ENCODE assay signal across 7 cellular contexts in the genomic region with DNA sequence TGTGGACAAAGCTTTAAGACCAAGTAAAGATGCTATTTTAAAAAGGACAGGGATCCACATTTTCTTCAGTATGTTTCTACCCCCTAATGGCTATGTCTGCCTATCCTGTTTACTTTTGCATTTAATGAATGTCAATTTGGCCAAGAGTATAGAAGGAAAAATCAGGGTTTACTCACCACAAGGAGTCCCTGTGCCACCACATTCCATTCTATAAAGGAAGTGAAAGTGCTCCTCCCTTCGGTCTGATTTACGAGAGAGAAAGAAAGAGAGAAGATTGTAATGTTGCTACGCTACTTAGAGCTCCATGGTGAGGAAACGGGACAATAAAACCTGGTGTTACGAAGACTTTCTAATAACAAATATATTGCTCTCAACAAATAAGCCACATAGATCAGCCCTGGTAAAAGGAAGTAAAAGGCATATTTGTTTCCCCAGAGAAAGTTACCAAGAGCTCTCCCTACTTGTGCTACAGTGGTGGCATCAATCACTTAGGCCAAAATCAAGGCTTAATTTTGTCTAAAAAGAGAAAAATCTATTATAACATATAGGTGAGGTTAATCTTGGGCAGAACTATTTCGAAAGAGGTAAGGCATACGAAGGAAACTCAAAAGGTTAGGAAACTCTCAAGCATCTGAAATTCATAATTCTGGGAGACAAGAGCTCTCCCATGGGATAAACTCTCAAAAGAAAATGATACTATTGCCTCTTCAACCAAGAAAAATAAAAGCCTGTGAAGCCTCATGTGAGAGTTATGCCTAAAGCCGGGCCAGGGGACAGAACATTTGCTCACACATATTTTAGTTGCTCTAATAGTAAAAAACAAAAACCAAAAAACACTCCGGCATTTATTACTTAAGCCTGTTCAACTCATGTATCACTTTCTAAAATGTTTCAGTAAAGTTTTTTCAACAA. TPM values are rescaled to one million over a fixed set of nuclear protein-coding genes. Genes with fewer than 3 reads are reported as not detected.
A peak's percentile ranks its signal among the peaks of the same experiment; 100 is the strongest.
DNase-seq lines count a peak whose midpoint lies in the region; ATAC-seq, FAIRE-seq and TF ChIP-seq lines count a peak whose summit lies in the region.

No MANE protein-coding gene starts in this region.

- no peak overlapping the region for H2BK120ac ChIP-seq in neuronal stem cell (ENCODE audit: low read depth, low read length)

- peak overlapping the region; percentile 3 for H2AFZ ChIP-seq in neuronal stem cell (ENCODE audit: low read length)

- H3K4me3 ChIP-seq in Panc1 (ENCODE audit: low read depth in 2 of 2, low read length in 2 of 2): no peak overlapping the region
- no peak overlapping the region for H3K4me3 ChIP-seq in neuronal stem cell (ENCODE audit: low read length in 2 of 2)

- DNase-seq in GM18507 (ENCODE audit: extremely low spot score, insufficient read length, low read depth) (no peak), Panc1 (ENCODE audit: low read depth, low spot score) (no peak), fibroblast of peridontal ligament (ENCODE audit: extremely low read depth) (peak; percentile 89), neuronal stem cell (ENCODE audit: low spot score) (peak; percentile 39)
- no peak for DNase-seq in activated naive CD4-positive, alpha-beta T cell treated with anti-CD3 and anti-CD28 coated beads, Interleukin-2, amount 10 ng/mL, durations not matched to agents 7 days and 5 days

- H3K9me3 ChIP-seq in Panc1 (ENCODE audit: control insufficient read depth, insufficient read depth, low read depth, low read length) (no peaks in the 10 kb centered on the region), neuronal stem cell (replicated peaks in 1 of 2; ENCODE audit: control insufficient read depth in 2 of 2, insufficient read depth in 1 of 2, low read depth in 1 of 2, low read length in 2 of 2) (no peaks in the 10 kb centered on the region)

- no peaks in the 10 kb centered on the region for H3K27me3 ChIP-seq in Panc1 (ENCODE audit: control insufficient read depth, insufficient read depth, low read length)
- H3K27me3 ChIP-seq in neuronal stem cell (ENCODE audit: control insufficient read depth in 3 of 3, insufficient read depth in 3 of 3, low read depth in 1 of 3, low read length in 3 of 3): no peaks in the 10 kb centered on the region

- no CpG with 5 or more reads among the region's 9 CpGs for WGBS in neuronal stem cell (ENCODE audit: extremely low coverage in 2 of 2, insufficient read length in 2 of 2, insufficient replicate concordance in 1 of 2), 2 donors

- H4K8ac ChIP-seq in neuronal stem cell (ENCODE audit: low read depth, low read length): no peak overlapping the region

- no peak overlapping the region for H3K4me2 ChIP-seq in neuronal stem cell (ENCODE audit: insufficient read depth, low read length, poor library complexity, severe bottlenecking)

- intact Hi-C loops in Panc1 (cut with micrococcal nuclease; ENCODE audit: unreplicated experiment): no loop called here

- TF ChIP-seq CTCF in Panc1 (IDR thresholded peaks at IDR 0.05): no peak; the same call in 1 of the 2 replicates

- CTCF ChIA-PET in Panc1 (lab: Charles Lee): interaction anchor here (0.5 kb wide), 1 partner anchor 24 kb away, joined by 4 read pairs; no protein-coding TSS in a partner anchor
- CTCF ChIA-PET in activated naive CD4-positive, alpha-beta T cell treated with anti-CD3 and anti-CD28 coated beads, Interleukin-2, amount 10 ng/mL, durations not matched to agents 7 days and 5 days (lab: Charles Lee): interaction anchor here (0.6 to 2.9 kb wide), 6 partner anchors 10 to 545 kb away, joined by 3 to 17 read pairs (median 4); no protein-coding TSS in a partner anchor

- in situ Hi-C loops in Panc1 (cut with HindIII; ENCODE audit: low pct_unique_long_range_greater_than_20kb, low sequenced_read_pairs): no loop called here

- no peaks in the 10 kb centered on the region for H3K27me3 Mint-ChIP-seq in activated naive CD4-positive, alpha-beta T cell treated with anti-CD3 and anti-CD28 coated beads, Interleukin-2, amount 10 ng/mL, durations not matched to agents 7 days and 5 days

- H3K18ac ChIP-seq in neuronal stem cell (ENCODE audit: low read length): no peak overlapping the region

- H2BK5ac ChIP-seq in neuronal stem cell (ENCODE audit: low read length): no peak overlapping the region

- H3K4me3 Mint-ChIP-seq in activated naive CD4-positive, alpha-beta T cell treated with anti-CD3 and anti-CD28 coated beads, Interleukin-2, amount 10 ng/mL, durations not matched to agents 7 days and 5 days: no peak overlapping the region

- no peak overlapping the region for H3K4ac ChIP-seq in neuronal stem cell (ENCODE audit: low read length)

- no peak overlapping the region for H3K23ac ChIP-seq in neuronal stem cell (ENCODE audit: low read depth, low read length, poor library complexity)

- FAIRE-seq in GM18507 (lab: Jason Lieb, UNC): peak; percentile 81

- no peaks in the 10 kb centered on the region for H3K9me3 Mint-ChIP-seq in activated naive CD4-positive, alpha-beta T cell treated with anti-CD3 and anti-CD28 coated beads, Interleukin-2, amount 10 ng/mL, durations not matched to agents 7 days and 5 days

- peaks cover 18% of the 10 kb centered on the region for H3K4me1 Mint-ChIP-seq in activated naive CD4-positive, alpha-beta T cell treated with anti-CD3 and anti-CD28 coated beads, Interleukin-2, amount 10 ng/mL, durations not matched to agents 7 days and 5 days

- H2BK12ac ChIP-seq in neuronal stem cell (ENCODE audit: low read length): no peak overlapping the region

- H3K36me3 Mint-ChIP-seq in activated naive CD4-positive, alpha-beta T cell treated with anti-CD3 and anti-CD28 coated beads, Interleukin-2, amount 10 ng/mL, durations not matched to agents 7 days and 5 days: peaks cover 19% of the 10 kb centered on the region

- peak; percentile 60 for ATAC-seq in HG03045 (IDR thresholded peaks at IDR 0.05; ENCODE audit: unreplicated experiment)
- 0 out of 2 replicates have a peak, but pooled peaks have one; percentile 45 for ATAC-seq in Panc1
- ATAC-seq in HG03175 (IDR thresholded peaks at IDR 0.05; ENCODE audit: unreplicated experiment): no peak

- H3K9ac ChIP-seq in neuronal stem cell (ENCODE audit: low read depth, low read length, poor library complexity): no peak overlapping the region

- H2BK15ac ChIP-seq in neuronal stem cell (ENCODE audit: low read length): no peak overlapping the region

- H3K27ac Mint-ChIP-seq in activated naive CD4-positive, alpha-beta T cell treated with anti-CD3 and anti-CD28 coated beads, Interleukin-2, amount 10 ng/mL, durations not matched to agents 7 days and 5 days: no peak overlapping the region

- H3K36me3 ChIP-seq in Panc1 (ENCODE audit: control insufficient read depth, insufficient read depth, low read length): no peaks in the 10 kb centered on the region
- H3K36me3 ChIP-seq in neuronal stem cell (replicated peaks in 1 of 2; ENCODE audit: control insufficient read depth in 2 of 2, insufficient read depth in 2 of 2, low read length in 2 of 2): peaks cover 0 to 9% of the 10 kb centered on the region in 2 donors

- H3K79me1 ChIP-seq in neuronal stem cell (ENCODE audit: low read depth, low read length): no peaks in the 10 kb centered on the region

- H2AK5ac ChIP-seq in neuronal stem cell (ENCODE audit: low read depth, low read length): no peak overlapping the region

- POLR2A ChIA-PET in Panc1 (lab: Charles Lee): no interaction called here

- BruUV-seq in Panc1 (replicated peaks; lab: Mats Ljungman, UMichigan): no TSS peak

- H3K14ac ChIP-seq in neuronal stem cell (ENCODE audit: low read length): no peak overlapping the region

- no peaks in the 10 kb centered on the region for H3K4me1 ChIP-seq in Panc1 (ENCODE audit: control insufficient read depth, insufficient read depth, low read length)
- H3K4me1 ChIP-seq in neuronal stem cell (ENCODE audit: control insufficient read depth in 2 of 2, insufficient read depth in 1 of 2, low read depth in 1 of 2, low read length in 2 of 2): peaks cover 0 to 7% of the 10 kb centered on the region in 2 donors

- no peak overlapping the region for H3K27ac ChIP-seq in Panc1 (ENCODE audit: low read length)
- no peak overlapping the region for H3K27ac ChIP-seq in neuronal stem cell (replicated peaks; ENCODE audit: low read length)

- H4K91ac ChIP-seq in neuronal stem cell (ENCODE audit: low read depth, low read length, poor library complexity): no peak overlapping the region

RNA-seq across cellular contexts. Expression of a gene that starts 29.5 kb away (rescaled TPM):
- 17.3 TPM for total RNA-seq in Panc1 (2021; ENCODE audit: unreplicated experiment)
- 6.6 TPM for polyA plus RNA-seq in Panc1 (2012; ENCODE audit: insufficient read length)
- polyA plus RNA-seq in neuronal stem cell (2013, experiment 1 of 2): 6.6 TPM
- 6.9 TPM for polyA plus RNA-seq in neuronal stem cell (2013, experiment 2 of 2)

Comparison
In these comparisons a context has a peak if more than half of its experiments do, and no peak if none do; other contexts are left out.
1. DNase-seq: peak in fibroblast of peridontal ligament (single experiment) and neuronal stem cell (single experiment); none in GM18507 (single experiment), Panc1 (single experiment) and activated naive CD4-positive, alpha-beta T cell treated with anti-CD3 and anti-CD28 coated beads, Interleukin-2, amount 10 ng/mL, durations not matched to agents 7 days and 5 days (single experiment).